Comparison of ENCODE assay signal across 17 cellular contexts in genomic region chr1:225449261-225449660, GRCh38. TPM values are rescaled to one million over a fixed set of nuclear protein-coding genes. Genes with fewer than 3 reads are reported as not detected.
DNase-seq lines count a peak whose midpoint lies in the region; ATAC-seq, FAIRE-seq and TF ChIP-seq lines count a peak whose summit lies in the region.
"Had no signal": no experiment of that assay in that cellular context is flagged by ENCODE, and none has a peak within 500 bp of the region (broad histone marks: within the 10 kb centered on the region; RNA-seq: fewer than 3 reads in every experiment).

No MANE protein-coding gene starts in this region.

- peaks cover 10% of the 10 kb centered on the region for H3K36me3 Mint-ChIP-seq in central memory CD8-positive, alpha-beta T cell (ENCODE audit: insufficient read depth)
- H3K36me3 Mint-ChIP-seq in CD4-positive, alpha-beta memory T cell, result no peaks in the 10 kb centered on the region

- H3K4me1 ChIP-seq in A549 (peaks cover 36% of the 10 kb centered on the region), HCT116 (ENCODE audit: control insufficient read depth in 1 of 2, insufficient read depth in 2 of 2, low read length in 2 of 2) (peaks cover 45 to 83% of the 10 kb centered on the region in 2 experiments), mucosa of rectum (ENCODE audit: control insufficient read depth in 2 of 2, insufficient read depth in 2 of 2, low read length in 2 of 2) (peaks cover 31 to 41% of the 10 kb centered on the region in 2 donors)
- peaks cover 31% of the 10 kb centered on the region for H3K4me1 ChIP-seq in CD4-positive, alpha-beta memory T cell (ENCODE audit: insufficient read depth, low read length)

- H3K9me3 Mint-ChIP-seq in central memory CD8-positive, alpha-beta T cell, result no peaks in the 10 kb centered on the region
- H3K9me3 Mint-ChIP-seq in CD4-positive, alpha-beta memory T cell, result no peaks in the 10 kb centered on the region
- H3K9me3 Mint-ChIP-seq: activated CD4-positive, alpha-beta memory T cell treated with anti-CD3 and anti-CD28 coated beads, Interleukin-2, amount 10 ng/mL, durations not matched to agents 7 days and 5 days; activated naive CD4-positive, alpha-beta T cell treated with anti-CD3 and anti-CD28 coated beads for 36 hours had no signal

- H3K9ac ChIP-seq in HCT116 (ENCODE audit: low read length) (peak overlapping the region; percentile 36), mucosa of rectum (ENCODE audit: low read depth in 1 of 2, low read length in 2 of 2) (no peak overlapping the region)

- H3K36me3 ChIP-seq in HCT116 (ENCODE audit: control insufficient read depth in 1 of 2, insufficient read depth in 2 of 2, low read length in 2 of 2) (no peaks in the 10 kb centered on the region), mucosa of rectum (ENCODE audit: control insufficient read depth in 2 of 2, insufficient read depth in 2 of 2, low read length in 2 of 2) (no peaks in the 10 kb centered on the region)
- no peaks in the 10 kb centered on the region for H3K36me3 ChIP-seq in CD4-positive, alpha-beta memory T cell (ENCODE audit: insufficient read depth, low read length)
- H3K36me3 ChIP-seq: pancreas had no signal

- H3K27me3 ChIP-seq in HCT116 (ENCODE audit: insufficient read depth, low read length) (no peaks in the 10 kb centered on the region), mucosa of rectum (ENCODE audit: control insufficient read depth in 2 of 2, insufficient read depth in 2 of 2, low read length in 2 of 2) (no peaks in the 10 kb centered on the region)
- H3K27me3 ChIP-seq in CD4-positive, alpha-beta memory T cell (ENCODE audit: insufficient read depth, low read length), result no peaks in the 10 kb centered on the region
- H3K27me3 ChIP-seq: pancreas had no signal

- H3K4me3 Mint-ChIP-seq in central memory CD8-positive, alpha-beta T cell, result no peak overlapping the region
- H3K4me3 Mint-ChIP-seq in CD4-positive, alpha-beta memory T cell, result no peak overlapping the region
- H3K4me3 Mint-ChIP-seq: activated CD4-positive, alpha-beta memory T cell treated with anti-CD3 and anti-CD28 coated beads, Interleukin-2, amount 10 ng/mL, durations not matched to agents 7 days and 5 days; activated naive CD4-positive, alpha-beta T cell treated with anti-CD3 and anti-CD28 coated beads for 36 hours; B cell; T-helper 17 cell had no signal

- CTCF ChIA-PET in A549 (lab: Yijun Ruan, JAX), result interaction anchor here (1.9 to 2.8 kb wide), 5 partner anchors 9 to 130 kb away, joined by 4 to 14 read pairs (median 6); partner anchors contain the start of gene LBR
- CTCF ChIA-PET in HCT116 (lab: Charles Lee), result interaction anchor here (1.4 to 1.9 kb wide), 2 partner anchors 9 to 26 kb away, joined by 3 to 7 read pairs; no protein-coding TSS in a partner anchor
- CTCF ChIA-PET in CD4-positive, alpha-beta memory T cell (lab: Charles Lee; ENCODE audit: partially characterized antibody), result interaction anchor here (1.2 kb wide), 1 partner anchor 10 kb away, joined by 3 read pairs; no protein-coding TSS in a partner anchor

- H3K27ac Mint-ChIP-seq in central memory CD8-positive, alpha-beta T cell (ENCODE audit: low read depth), result peak overlapping the region; percentile 23
- peak overlapping the region in 1 of 7 donors; percentile 57 for H3K27ac Mint-ChIP-seq in CD4-positive, alpha-beta memory T cell
- H3K27ac Mint-ChIP-seq: activated CD4-positive, alpha-beta memory T cell treated with anti-CD3 and anti-CD28 coated beads, Interleukin-2, amount 10 ng/mL, durations not matched to agents 7 days and 5 days; activated naive CD4-positive, alpha-beta T cell treated with anti-CD3 and anti-CD28 coated beads for 36 hours; B cell; T-helper 17 cell had no signal

- ATAC-seq in A549, result peak; percentile 86 to 90
- ATAC-seq in HCT116, result peak; percentile 81
- no peak for ATAC-seq in central memory CD8-positive, alpha-beta T cell (replicated peaks; ENCODE audit: extremely low read depth, poor library complexity, severe bottlenecking)
- no peak for ATAC-seq in GM21825 (IDR thresholded peaks at IDR 0.05; ENCODE audit: unreplicated experiment)
- ATAC-seq: T-helper 17 cell had no signal

- RAD21 ChIA-PET in HCT116 (lab: Charles Lee; ENCODE audit: low non-redundant PET in 1 of 2, low total read pairs in 2 of 2, uncharacterized antibody in 2 of 2, unreplicated experiment in 2 of 2), result interaction anchor here in 1 of 2 experiments (0.6 kb wide), 1 partner anchor 774 kb away, joined by 4 read pairs; the partner anchor contains the start of gene MIXL1

- no peak for TF ChIP-seq RAD21 in A549 (conservative IDR thresholded peaks at IDR 0.05 in 1 of 2, IDR thresholded peaks at IDR 0.05 in 1 of 2)
- TF ChIP-seq RAD21 in HCT116 (IDR thresholded peaks at IDR 0.05; ENCODE audit: low read depth), result no peak

- H3K4me1 Mint-ChIP-seq in central memory CD8-positive, alpha-beta T cell, result peaks cover 38% of the 10 kb centered on the region
- H3K4me1 Mint-ChIP-seq in CD4-positive, alpha-beta memory T cell, result peaks cover 19 to 45% (median 36%) of the 10 kb centered on the region in 4 donors

- TF ChIP-seq CTCF in A549 (IDR thresholded peaks at IDR 0.05) (no peak), HCT116 (IDR thresholded peaks at IDR 0.05 in 2 of 3, conservative IDR thresholded peaks at IDR 0.05 in 1 of 3; ENCODE audit: borderline replicate concordance in 1 of 3, insufficient read depth in 1 of 3, low read depth in 2 of 3, low read length in 2 of 3) (no peak)

- TF ChIP-seq POLR2A in A549 (IDR thresholded peaks at IDR 0.05; ENCODE audit: low read length) (no peak), HCT116 (IDR thresholded peaks at IDR 0.05; ENCODE audit: borderline replicate concordance, extremely low read depth, insufficient read depth, insufficient read length) (no peak)

- H3K27me3 Mint-ChIP-seq in central memory CD8-positive, alpha-beta T cell, result no peaks in the 10 kb centered on the region
- H3K27me3 Mint-ChIP-seq in CD4-positive, alpha-beta memory T cell, result no peaks in the 10 kb centered on the region
- H3K27me3 Mint-ChIP-seq: activated CD4-positive, alpha-beta memory T cell treated with anti-CD3 and anti-CD28 coated beads, Interleukin-2, amount 10 ng/mL, durations not matched to agents 7 days and 5 days; B cell; T-helper 17 cell had no signal

- peak overlapping the region; percentile 65 to 84 for H3K27ac ChIP-seq in A549
- peak overlapping the region; percentile 44 for H3K27ac ChIP-seq in HCT116 (ENCODE audit: low read depth, low read length)
- peak overlapping the region; percentile 18 to 88 for H3K27ac ChIP-seq in mucosa of rectum (ENCODE audit: low read depth in 2 of 2, low read length in 2 of 2)
- no peak overlapping the region for H3K27ac ChIP-seq in CD4-positive, alpha-beta memory T cell (ENCODE audit: low read depth, low read length)
- no peak overlapping the region for H3K27ac ChIP-seq in substantia nigra (ENCODE audit: low read depth, low read length, poor library complexity, severe bottlenecking)
- H3K27ac ChIP-seq: pancreas had no signal

- intact Hi-C loops in HCT116 (cut with micrococcal nuclease), result no loop called here
- intact Hi-C loops in CD4-positive, alpha-beta memory T cell (cut with micrococcal nuclease), result no loop called here

- no peaks in the 10 kb centered on the region for H3K9me2 ChIP-seq in HCT116 (ENCODE audit: insufficient read depth)

- H3K79me2 ChIP-seq in HCT116 (ENCODE audit: insufficient read depth, low read length), result no peaks in the 10 kb centered on the region

- peak overlapping the region; percentile 86 for H2AFZ ChIP-seq in HCT116 (ENCODE audit: low read depth, low read length, poor library complexity, severe bottlenecking)

- H3K4me2 ChIP-seq in A549 (peak overlapping the region; percentile 66), HCT116 (ENCODE audit: low read length) (peak overlapping the region; percentile 75)

- 15% methylated on average over 9 of the region's 9 CpGs for WGBS in A549 (ENCODE audit: missing lambda C conversion rate)

- H3K9me3 ChIP-seq in A549 (no peaks in the 10 kb centered on the region), HCT116 (ENCODE audit: control insufficient read depth in 1 of 2, insufficient read depth in 1 of 2, low read depth in 1 of 2, low read length in 2 of 2) (no peaks in the 10 kb centered on the region), mucosa of rectum (ENCODE audit: control insufficient read depth in 2 of 2, low read length in 2 of 2) (no peaks in the 10 kb centered on the region)
- H3K9me3 ChIP-seq in CD4-positive, alpha-beta memory T cell (ENCODE audit: control insufficient read depth in 1 of 2, low read length in 2 of 2), result no peaks in the 10 kb centered on the region
- H3K9me3 ChIP-seq: pancreas had no signal

- no peaks in the 10 kb centered on the region for H4K20me1 ChIP-seq in HCT116 (ENCODE audit: insufficient read depth)

- 0 out of 5 replicates have a peak, but pooled peaks of 1 of the 2 experiments have one; percentile 12 for TF ChIP-seq EP300 in A549 (IDR thresholded peaks at IDR 0.05)

- no TSS peak for BruUV-seq in HCT116 (replicated peaks; lab: Mats Ljungman, UMichigan)

- DNase-seq in A549 (ENCODE audit: low read depth in 1 of 2, low spot score in 1 of 2) (peak; percentile 85 to 90), HCT116 (ENCODE audit: low read depth, low spot score) (peak; percentile 64), substantia nigra (lab: John Stamatoyannopoulos, UW) (no peak), DMS153 treated with DMSO at 0.1 percent for 48 hours (lab: John Stamatoyannopoulos, UW; ENCODE audit: unreplicated experiment) (no peak)
- DNase-seq in central memory CD8-positive, alpha-beta T cell (ENCODE audit: low spot score in 2 of 2), result no peak
- no peak for DNase-seq in CD4-positive, alpha-beta memory T cell
- DNase-seq: activated CD4-positive, alpha-beta memory T cell treated with anti-CD3 and anti-CD28 coated beads, Interleukin-2, amount 10 ng/mL, durations not matched to agents 7 days and 5 days; activated naive CD4-positive, alpha-beta T cell treated with anti-CD3 and anti-CD28 coated beads for 36 hours; central memory CD4-positive, alpha-beta T cell; NCI-H2171; pancreas; stimulated activated CD8-positive, alpha-beta memory T cell treated with anti-CD3 and anti-CD28 coated beads, Interleukin-4, amount 100 ng/mL, for 48 hours; T-helper 17 cell had no signal

- H3K4me3 ChIP-seq in A549 (no peak overlapping the region), HCT116 (replicated peaks in 1 of 2; ENCODE audit: low read depth in 1 of 2, low read length in 2 of 2) (peak overlapping the region in 1 of 2 experiments; percentile 41; a peak in 2 of 4 replicates), mucosa of rectum (ENCODE audit: low read length in 2 of 2) (no peak overlapping the region)
- H3K4me3 ChIP-seq in CD4-positive, alpha-beta memory T cell (ENCODE audit: low read length in 2 of 2), result no peak overlapping the region
- H3K4me3 ChIP-seq: pancreas had no signal

- FAIRE-seq in A549 (lab: Jason Lieb, UNC), result no peak
- FAIRE-seq: H1, pancreas had no signal

- POLR2A ChIA-PET in A549 (lab: Yijun Ruan, JAX), result interaction anchor here (1.0 to 1.1 kb wide), 2 partner anchors 21 to 328 kb away, joined by 3 to 4 read pairs; partner anchors contain the start of genes LBR and SRP9
- POLR2A ChIA-PET in HCT116 (lab: Charles Lee), result no interaction called here
- POLR2A ChIA-PET in CD4-positive, alpha-beta memory T cell (lab: Charles Lee; ENCODE audit: partially characterized antibody), result interaction anchor here (1.3 to 1.6 kb wide), 2 partner anchors 18 to 21 kb away, joined by 6 to 7 read pairs; partner anchors contain the start of gene LBR

RNA-seq across cellular contexts. Expression of gene LBR, which starts 21.4 kb away (rescaled TPM):
- polyA plus RNA-seq in A549 (2011; rRNA removed) (54.6 and 68.7 TPM in 2 replicates), A549 (2017; fragmentation: RNase III; extraction: RNeasy Plus Mini Kit Qiagen cat#74134 plus additional on column Dnase treatment) (39.2 to 40.8 TPM (median 39.8 TPM) in 3 replicates)
- polyA plus RNA-seq in A549 (2012; cell fraction: cytosol; rRNA removed), result 20.9 and 26.8 TPM in 2 replicates
- polyA plus RNA-seq in A549 (2012; cell fraction: nucleus; rRNA removed), result 26.0 and 49.8 TPM in 2 replicates
- polyA minus RNA-seq in A549 (2011; rRNA and poly(A)+ RNA removed), result 50.6 and 60.7 TPM in 2 replicates
- 97.4 TPM for total RNA-seq in HCT116 (2021; ENCODE audit: unreplicated experiment)
- polyA plus RNA-seq in HCT116 (2012), result 19.3 and 32.1 TPM in 2 replicates
- total RNA-seq in CD4-positive, alpha-beta memory T cell, result 100 to 1,000 TPM; 138 to 150 TPM
- 100 to 1,000 TPM; 106 to 121 TPM for polyA plus RNA-seq in CD4-positive, alpha-beta memory T cell

Comparison
In these comparisons a context has a peak if more than half of its experiments do, and no peak if none do; other contexts are left out.
1. ATAC-seq: peak in A549 (2 of 2) and HCT116 (single experiment); none in central memory CD8-positive, alpha-beta T cell (single experiment) and GM21825 (single experiment).
2. DNase-seq: peak in A549 (2 of 2) and HCT116 (single experiment); none in central memory CD8-positive, alpha-beta T cell (0 of 2), CD4-positive, alpha-beta memory T cell (0 of 5), substantia nigra (0 of 49) and DMS153 treated with DMSO at 0.1 percent for 48 hours (single experiment).
3. H3K27ac ChIP-seq: peak in A549 (2 of 2), HCT116 (single experiment) and mucosa of rectum (2 of 2); none in CD4-positive, alpha-beta memory T cell (single experiment) and substantia nigra (single experiment).